In genomic region chr6:137862419-137863125, GRCh38 we compare ENCODE assay signal across 25 cellular contexts. TPM values are rescaled to one million over a fixed set of nuclear protein-coding genes. Genes with fewer than 3 reads are reported as not detected.
DNase-seq lines count a peak whose midpoint lies in the region; ATAC-seq and TF ChIP-seq lines count a peak whose summit lies in the region.
"Had no signal": no experiment of that assay in that cellular context is flagged by ENCODE, and none has a peak within 500 bp of the region (broad histone marks: within the 10 kb centered on the region; RNA-seq: fewer than 3 reads in every experiment).

No MANE protein-coding gene starts in this region.

- H3K4me3 ChIP-seq in mesodermal cell (ENCODE audit: extremely low read depth, insufficient read depth, low read length, poor library complexity, severe bottlenecking) (no peak overlapping the region), testis (no peak overlapping the region), upper lobe of left lung (no peak overlapping the region), stomach (no peak overlapping the region)
- H3K4me3 ChIP-seq: A549; BLaER1 treated with 17β-estradiol and CSF1 and Interleukin-3, amounts not matched to agents 10 nM and 100 nM; cardiac muscle cell; lower lobe of right lung had no signal

- H3K27ac Mint-ChIP-seq in activated naive CD4-positive, alpha-beta T cell treated with anti-CD3 and anti-CD28 coated beads for 36 hours: peak overlapping the region; percentile 25
- H3K27ac Mint-ChIP-seq in activated naive CD4-positive, alpha-beta T cell treated with anti-CD3 and anti-CD28 coated beads, Interleukin-2, amount 50 U/mL, for 72 hours: no peak overlapping the region
- H3K27ac Mint-ChIP-seq in T-helper 17 cell: peak overlapping the region; percentile 66
- H3K27ac Mint-ChIP-seq: progenitor cell of endocrine pancreas had no signal

- TF ChIP-seq CTCF in testis (IDR thresholded peaks at IDR 0.05): no peak
- TF ChIP-seq CTCF in upper lobe of left lung (IDR thresholded peaks at IDR 0.05): no peak
- no peak for TF ChIP-seq CTCF in stomach (IDR thresholded peaks at IDR 0.05)

- peak overlapping the region; percentile 16 for H3K27ac ChIP-seq in mesodermal cell (ENCODE audit: low read depth, low read length, severe bottlenecking)
- H3K27ac ChIP-seq in testis: peak overlapping the region; percentile 58 to 70
- no peak overlapping the region for H3K27ac ChIP-seq in upper lobe of left lung
- H3K27ac ChIP-seq in stomach: peak overlapping the region in 1 of 5 donors; percentile 4
- H3K27ac ChIP-seq: A549, cardiac muscle cell, lower lobe of right lung, RWPE1, VCaP had no signal

- ATAC-seq in activated naive CD4-positive, alpha-beta T cell treated with anti-CD3 and anti-CD28 coated beads, Interleukin-2, amount 50 U/mL, for 72 hours: no peak
- ATAC-seq in T-helper 17 cell (no peak), upper lobe of left lung (ENCODE audit: low FRiP score in 2 of 2) (no peak)
- ATAC-seq: A549, esophagus mucosa, lower lobe of right lung had no signal

- WGBS in mesodermal cell (ENCODE audit: insufficient coverage in 2 of 2), 2 experiments: 72 to 100% methylated on average over 1 to 3 of the region's 5 CpGs
- 45 to 62% methylated on average over 5 of the region's 5 CpGs for WGBS in testis, 2 donors
- WGBS in upper lobe of left lung, 2 donors: 64 to 68% methylated on average over 5 of the region's 5 CpGs
- WGBS in stomach, 5 donors: 39 to 58% (median 52%) methylated on average over 5 of the region's 5 CpGs

- CTCF ChIA-PET in activated naive CD4-positive, alpha-beta T cell treated with anti-CD3 and anti-CD28 coated beads for 36 hours (lab: Charles Lee): interaction anchor here (0.6 to 3.3 kb wide), 7 partner anchors 32 to 156 kb away, joined by 3 to 20 read pairs (median 5); no protein-coding TSS in a partner anchor

- intact Hi-C loops in activated naive CD4-positive, alpha-beta T cell treated with anti-CD3 and anti-CD28 coated beads for 36 hours (cut with micrococcal nuclease): no loop called here
- intact Hi-C loops in testis (cut with DNase I; ENCODE audit: low total_unique reads) (loop anchor here (10.0 kb wide), 1 partner anchor 58 kb away; no protein-coding TSS in a partner anchor), stomach (cut with DNase I; ENCODE audit: low total_unique reads) (no loop called here)

- H3K4me1 Mint-ChIP-seq in activated naive CD4-positive, alpha-beta T cell treated with anti-CD3 and anti-CD28 coated beads for 36 hours (ENCODE audit: low read depth): peaks cover 40% of the 10 kb centered on the region
- H3K4me1 Mint-ChIP-seq in T-helper 17 cell: peaks cover 19% of the 10 kb centered on the region

- H3K9me3 Mint-ChIP-seq in activated naive CD4-positive, alpha-beta T cell treated with anti-CD3 and anti-CD28 coated beads for 36 hours: no peaks in the 10 kb centered on the region
- peaks cover 3 to 10% of the 10 kb centered on the region in 2 donors for H3K9me3 Mint-ChIP-seq in activated naive CD4-positive, alpha-beta T cell treated with anti-CD3 and anti-CD28 coated beads, Interleukin-2, amount 50 U/mL, for 72 hours

- no peak for DNase-seq in activated naive CD4-positive, alpha-beta T cell treated with anti-CD3 and anti-CD28 coated beads for 36 hours
- DNase-seq in activated naive CD4-positive, alpha-beta T cell treated with anti-CD3 and anti-CD28 coated beads, Interleukin-2, amount 50 U/mL, for 72 hours (ENCODE audit: low spot score in 2 of 2): no peak
- DNase-seq in T-helper 17 cell: no peak
- no peak for DNase-seq in testis
- DNase-seq in GOT3 (lab: John Stamatoyannopoulos, UW): no peak
- no peak for DNase-seq in upper lobe of left lung
- DNase-seq in stomach: no peak
- DNase-seq: activated CD4-positive, alpha-beta T cell treated with anti-CD3 and anti-CD28 coated beads, Interleukin-2, amount 50 U/mL, for 48 hours; activated T-cell treated with anti-CD3 and anti-CD28 coated beads, Interleukin-2, amount 50 U/mL, for 48 hours; glutamatergic neuron; lower lobe of right lung; NCI-H1694; NCI-H446; NK-92 treated with Interleukin-12 subunit alpha and Interleukin-12 subunit beta, amount 100 ng/mL, for 24 hours; small intestine; stimulated activated CD4-positive, alpha-beta T cell treated with anti-CD3 and anti-CD28 coated beads, Interleukin-4, amount 100 ng/mL, for 24 hours; SW 1271 had no signal

- H3K9me3 ChIP-seq in T-helper 17 cell (ENCODE audit: control insufficient read depth, low read length, poor library complexity, severe bottlenecking): no peaks in the 10 kb centered on the region
- no peaks in the 10 kb centered on the region for H3K9me3 ChIP-seq in mesodermal cell (ENCODE audit: control insufficient read depth, low read length)
- no peaks in the 10 kb centered on the region for H3K9me3 ChIP-seq in testis
- H3K9me3 ChIP-seq in upper lobe of left lung: no peaks in the 10 kb centered on the region
- H3K9me3 ChIP-seq in stomach: no peaks in the 10 kb centered on the region
- H3K9me3 ChIP-seq: A549, lower lobe of right lung had no signal

- H3K27me3 ChIP-seq in testis (no peaks in the 10 kb centered on the region), upper lobe of left lung (no peaks in the 10 kb centered on the region), stomach (no peaks in the 10 kb centered on the region)
- H3K27me3 ChIP-seq: BLaER1 treated with 17β-estradiol and CSF1 and Interleukin-3, amounts not matched to agents 10 nM and 100 nM; cardiac muscle cell had no signal

- H3K4me1 ChIP-seq in mesodermal cell (ENCODE audit: control insufficient read depth, insufficient read depth, low read length, poor library complexity, severe bottlenecking): peaks cover 22% of the 10 kb centered on the region
- H3K4me1 ChIP-seq in testis: peaks cover 40% of the 10 kb centered on the region
- H3K4me1 ChIP-seq in upper lobe of left lung: peaks cover 5 to 7% (median 6%) of the 10 kb centered on the region in 4 donors
- peaks cover 8 to 32% (median 19%) of the 10 kb centered on the region in 4 donors for H3K4me1 ChIP-seq in stomach

- no peak for TF ChIP-seq POLR2A in testis (IDR thresholded peaks at IDR 0.05)
- no peak for TF ChIP-seq POLR2A in upper lobe of left lung (IDR thresholded peaks at IDR 0.05)
- no peak for TF ChIP-seq POLR2A in stomach (IDR thresholded peaks at IDR 0.05)

- TF ChIP-seq EP300 in upper lobe of left lung (IDR thresholded peaks at IDR 0.05) (no peak), stomach (IDR thresholded peaks at IDR 0.05) (no peak)

- H3K36me3 ChIP-seq in mesodermal cell (ENCODE audit: control insufficient read depth, insufficient read depth, low read length): no peaks in the 10 kb centered on the region
- H3K36me3 ChIP-seq in testis (ENCODE audit: low read depth, missing control alignments): no peaks in the 10 kb centered on the region
- no peaks in the 10 kb centered on the region for H3K36me3 ChIP-seq in upper lobe of left lung
- no peaks in the 10 kb centered on the region for H3K36me3 ChIP-seq in stomach
- H3K36me3 ChIP-seq: cardiac muscle cell, lower lobe of right lung had no signal

- peaks cover 11% of the 10 kb centered on the region for H3K36me3 Mint-ChIP-seq in activated naive CD4-positive, alpha-beta T cell treated with anti-CD3 and anti-CD28 coated beads for 36 hours (ENCODE audit: low read depth)
- H3K36me3 Mint-ChIP-seq in activated naive CD4-positive, alpha-beta T cell treated with anti-CD3 and anti-CD28 coated beads, Interleukin-2, amount 50 U/mL, for 72 hours: peaks cover 23% of the 10 kb centered on the region in 2 donors
- peaks cover 7% of the 10 kb centered on the region for H3K36me3 Mint-ChIP-seq in T-helper 17 cell (ENCODE audit: low read depth)

- no peak overlapping the region for H3K4me3 Mint-ChIP-seq in activated naive CD4-positive, alpha-beta T cell treated with anti-CD3 and anti-CD28 coated beads for 36 hours
- H3K4me3 Mint-ChIP-seq in T-helper 17 cell: no peak overlapping the region

- no peaks in the 10 kb centered on the region for H3K27me3 Mint-ChIP-seq in activated naive CD4-positive, alpha-beta T cell treated with anti-CD3 and anti-CD28 coated beads for 36 hours (ENCODE audit: low read depth)
- H3K27me3 Mint-ChIP-seq in T-helper 17 cell: no peaks in the 10 kb centered on the region

RNA-seq across cellular contexts. Expression of gene TNFAIP3, which starts 4.5 kb away (rescaled TPM):
- total RNA-seq in activated naive CD4-positive, alpha-beta T cell treated with anti-CD3 and anti-CD28 coated beads for 36 hours: 100 to 1,000 TPM; 289 to 294 TPM
- total RNA-seq in activated naive CD4-positive, alpha-beta T cell treated with anti-CD3 and anti-CD28 coated beads, Interleukin-2, amount 50 U/mL, for 72 hours: 100 to 1,000 TPM; 217 to 268 TPM
- 1,000 to 10,000 TPM; 4,032 to 4,607 TPM for total RNA-seq in T-helper 17 cell
- polyA plus RNA-seq in mesodermal cell (2013, experiment 1 of 2): 18.1 TPM
- polyA plus RNA-seq in mesodermal cell (2013, experiment 2 of 2): 14.6 TPM
- total RNA-seq in testis: 10 to 100 TPM; 12.6 to 15.2 TPM
- 25.1 TPM for polyA plus RNA-seq in testis (ENCODE audit: insufficient read depth, low read depth, low replicate concordance)
- 10 to 100 TPM; 35.3 to 76.4 (median 52.2) TPM for total RNA-seq in upper lobe of left lung
- total RNA-seq in stomach: 10 to 100 TPM in 4 of 5 donors, 1 to 10 TPM in 1; 7.8 to 77.0 (median 34.1) TPM
- polyA plus RNA-seq in stomach: 10 to 100 TPM in 2 of 3 donors, 1 to 10 TPM in 1; 9.5 to 13.6 (median 11.2) TPM

Comparison
In these comparisons a context has a peak if more than half of its experiments do, and no peak if none do; other contexts are left out.
1. H3K27ac Mint-ChIP-seq: peak in activated naive CD4-positive, alpha-beta T cell treated with anti-CD3 and anti-CD28 coated beads for 36 hours (single experiment) and T-helper 17 cell (single experiment); none in activated naive CD4-positive, alpha-beta T cell treated with anti-CD3 and anti-CD28 coated beads, Interleukin-2, amount 50 U/mL, for 72 hours (0 of 2).
2. H3K27ac ChIP-seq: peak in mesodermal cell (single experiment) and testis (2 of 2); none in upper lobe of left lung (0 of 4).
3. RNA of gene TNFAIP3, which starts 4.5 kb away (total RNA-seq): 4,032 to 4,607 TPM in T-helper 17 cell; 289 to 294 TPM in activated naive CD4-positive, alpha-beta T cell treated with anti-CD3 and anti-CD28 coated beads for 36 hours, 217 to 268 TPM in activated naive CD4-positive, alpha-beta T cell treated with anti-CD3 and anti-CD28 coated beads, Interleukin-2, amount 50 U/mL, for 72 hours, 35.3 to 76.4 TPM in upper lobe of left lung, 7.8 to 77.0 TPM in stomach and 12.6 to 15.2 TPM in testis; every median in the first group is over 10 times any median in the second.